ENCODE assay signal across 38 cellular contexts in genomic region chr2:23237147-23237546, GRCh38.
"Had no signal": no experiment of that assay in that cellular context is flagged by ENCODE, and none has a peak within 500 bp of the region (broad histone marks: within the 10 kb centered on the region; RNA-seq: fewer than 3 reads in every experiment).

No MANE protein-coding gene starts in this region.

- ATAC-seq: activated naive CD4-positive, alpha-beta T cell treated with anti-CD3 and anti-CD28 coated beads, Interleukin-2, amount 50 U/mL, for 72 hours; activated naive CD8-positive, alpha-beta T cell treated with anti-CD3 and anti-CD28 coated beads, Interleukin-2, amount 50 U/mL, for 24 hours; activated T-cell treated with anti-CD3 and anti-CD28 coated beads, Interleukin-2, amount 50 U/mL, for 4 hours; activated T-cell treated with anti-CD3 and anti-CD28 coated beads, Interleukin-2, amount 50 U/mL, for 72 hours; activated T-helper 17 cell treated with anti-CD3 and anti-CD28 coated beads, Interleukin-2, amount 50 U/mL, for 72 hours; body of pancreas had no signal

- H3K9me3 ChIP-seq: adrenal gland, ascending aorta, body of pancreas, breast epithelium had no signal

- H3K27ac Mint-ChIP-seq: activated naive CD4-positive, alpha-beta T cell treated with anti-CD3 and anti-CD28 coated beads for 36 hours; activated naive CD4-positive, alpha-beta T cell treated with anti-CD3 and anti-CD28 coated beads, Interleukin-2, amount 10 ng/mL, durations not matched to agents 7 days and 5 days; activated naive CD4-positive, alpha-beta T cell treated with anti-CD3 and anti-CD28 coated beads, Interleukin-2, amount 50 U/mL, for 24 hours; activated naive CD4-positive, alpha-beta T cell treated with anti-CD3 and anti-CD28 coated beads, Interleukin-2, amount 50 U/mL, for 72 hours; activated naive CD8-positive, alpha-beta T cell; activated naive CD8-positive, alpha-beta T cell treated with anti-CD3 and anti-CD28 coated beads for 36 hours; activated naive CD8-positive, alpha-beta T cell treated with anti-CD3 and anti-CD28 coated beads, Interleukin-2, amount 10 ng/mL, durations not matched to agents 7 days and 5 days; activated naive CD8-positive, alpha-beta T cell treated with anti-CD3 and anti-CD28 coated beads, Interleukin-2, amount 50 U/mL, for 24 hours; activated T-cell treated with anti-CD3 and anti-CD28 coated beads, Interleukin-2, amount 50 U/mL, for 24 hours; activated T-cell treated with anti-CD3 and anti-CD28 coated beads, Interleukin-2, amount 50 U/mL, for 72 hours; activated T-helper 1 cell treated with anti-CD3 and anti-CD28 coated beads, Interleukin-12 subunit alpha, Interleukin-12 subunit beta, Interleukin-2, Interleukin-4 antibody, amounts not matched to agents 30 ng/mL and 10 ng/mL and 1 ng/mL, durations not matched to agents 14 hours and 24 hours and 36 hours; activated T-helper 17 cell treated with anti-CD3 and anti-CD28 coated beads, Interleukin-2, amount 50 U/mL, for 72 hours; activated T-helper 2 cell treated with anti-CD3 and anti-CD28 coated beads, Interferon-gamma antibody, Interleukin-2, Interleukin-4, amounts not matched to agents 10 μg/mL and 5 μg/mL and 100 μg/mL, durations not matched to agents 14 hours and 24 hours and 36 hours; brain had no signal

- H3K4me3 Mint-ChIP-seq: activated naive CD4-positive, alpha-beta T cell treated with anti-CD3 and anti-CD28 coated beads for 36 hours; activated naive CD4-positive, alpha-beta T cell treated with anti-CD3 and anti-CD28 coated beads, Interleukin-2, amount 10 ng/mL, durations not matched to agents 7 days and 5 days; activated naive CD4-positive, alpha-beta T cell treated with anti-CD3 and anti-CD28 coated beads, Interleukin-2, amount 50 U/mL, for 24 hours; activated naive CD8-positive, alpha-beta T cell; activated naive CD8-positive, alpha-beta T cell treated with anti-CD3 and anti-CD28 coated beads for 36 hours; activated naive CD8-positive, alpha-beta T cell treated with anti-CD3 and anti-CD28 coated beads, Interleukin-2, amount 10 ng/mL, durations not matched to agents 7 days and 5 days; activated naive CD8-positive, alpha-beta T cell treated with anti-CD3 and anti-CD28 coated beads, Interleukin-2, amount 50 U/mL, for 24 hours; activated T-cell treated with anti-CD3 and anti-CD28 coated beads, Interleukin-2, amount 50 U/mL, for 24 hours; activated T-cell treated with anti-CD3 and anti-CD28 coated beads, Interleukin-2, amount 50 U/mL, for 4 hours; activated T-cell treated with anti-CD3 and anti-CD28 coated beads, Interleukin-2, amount 50 U/mL, for 72 hours; activated T-helper 1 cell treated with anti-CD3 and anti-CD28 coated beads, Interleukin-12 subunit alpha, Interleukin-12 subunit beta, Interleukin-2, Interleukin-4 antibody, amounts not matched to agents 30 ng/mL and 10 ng/mL and 1 ng/mL, durations not matched to agents 14 hours and 24 hours and 36 hours; activated T-helper 17 cell treated with anti-CD3 and anti-CD28 coated beads, Interleukin-2, amount 50 U/mL, for 72 hours; brain; central memory CD8-positive, alpha-beta T cell had no signal

- H3K36me3 Mint-ChIP-seq: activated naive CD4-positive, alpha-beta T cell treated with anti-CD3 and anti-CD28 coated beads, Interleukin-2, amount 10 ng/mL, durations not matched to agents 7 days and 5 days; activated naive CD4-positive, alpha-beta T cell treated with anti-CD3 and anti-CD28 coated beads, Interleukin-2, amount 50 U/mL, for 24 hours; activated naive CD4-positive, alpha-beta T cell treated with anti-CD3 and anti-CD28 coated beads, Interleukin-2, amount 50 U/mL, for 72 hours; activated naive CD8-positive, alpha-beta T cell; activated naive CD8-positive, alpha-beta T cell treated with anti-CD3 and anti-CD28 coated beads for 36 hours; activated naive CD8-positive, alpha-beta T cell treated with anti-CD3 and anti-CD28 coated beads, Interleukin-2, amount 10 ng/mL, durations not matched to agents 7 days and 5 days; brain had no signal

- H3K4me1 Mint-ChIP-seq: activated naive CD4-positive, alpha-beta T cell treated with anti-CD3 and anti-CD28 coated beads, Interleukin-2, amount 10 ng/mL, durations not matched to agents 7 days and 5 days; activated naive CD4-positive, alpha-beta T cell treated with anti-CD3 and anti-CD28 coated beads, Interleukin-2, amount 50 U/mL, for 24 hours; activated naive CD8-positive, alpha-beta T cell treated with anti-CD3 and anti-CD28 coated beads for 36 hours; activated naive CD8-positive, alpha-beta T cell treated with anti-CD3 and anti-CD28 coated beads, Interleukin-2, amount 10 ng/mL, durations not matched to agents 7 days and 5 days; activated naive CD8-positive, alpha-beta T cell treated with anti-CD3 and anti-CD28 coated beads, Interleukin-2, amount 50 U/mL, for 24 hours; activated T-helper 17 cell treated with anti-CD3 and anti-CD28 coated beads, Interleukin-2, amount 50 U/mL, for 72 hours; central memory CD8-positive, alpha-beta T cell had no signal

- H3K27me3 ChIP-seq: adrenal gland, ascending aorta, body of pancreas, brain microvascular endothelial cell, breast epithelium, cardiac muscle cell had no signal

- DNase-seq: activated effector memory CD4-positive, alpha-beta T cell treated with anti-CD3 and anti-CD28 coated beads, Interleukin-2, amount 50 U/mL, for 16 hours; activated effector memory CD4-positive, alpha-beta T cell treated with Interleukin-2 at 50 U/mL for 16 hours; activated gamma-delta T cell; activated gamma-delta T cell treated with Interleukin-2 at 50 U/mL for 16 hours; activated naive CD4-positive, alpha-beta T cell; activated naive CD4-positive, alpha-beta T cell treated with anti-CD3 and anti-CD28 coated beads for 36 hours; activated naive CD4-positive, alpha-beta T cell treated with anti-CD3 and anti-CD28 coated beads, Interleukin-2, amount 10 ng/mL, durations not matched to agents 7 days and 5 days; activated naive CD4-positive, alpha-beta T cell treated with anti-CD3 and anti-CD28 coated beads, Interleukin-2, amount 50 U/mL, for 16 hours; activated naive CD4-positive, alpha-beta T cell treated with Interleukin-2 at 50 U/mL for 16 hours; activated naive CD8-positive, alpha-beta T cell treated with anti-CD3 and anti-CD28 coated beads for 36 hours; activated naive CD8-positive, alpha-beta T cell treated with anti-CD3 and anti-CD28 coated beads, Interleukin-2, amount 10 ng/mL, durations not matched to agents 7 days and 5 days; activated naive CD8-positive, alpha-beta T cell treated with anti-CD3 and anti-CD28 coated beads, Interleukin-2, amount 50 U/mL, for 24 hours; activated T-cell treated with anti-CD3 and anti-CD28 coated beads, Interleukin-2, amount 50 U/mL, for 1 hour; activated T-cell treated with anti-CD3 and anti-CD28 coated beads, Interleukin-2, amount 50 U/mL, for 24 hours; activated T-cell treated with anti-CD3 and anti-CD28 coated beads, Interleukin-2, amount 50 U/mL, for 4 hours; activated T-cell treated with anti-CD3 and anti-CD28 coated beads, Interleukin-2, amount 50 U/mL, for 48 hours; activated T-cell treated with anti-CD3 and anti-CD28 coated beads, Interleukin-2, amount 50 U/mL, for 72 hours; adrenal gland; amniotic stem cell; amygdala; anterior cingulate cortex; aorta; body of pancreas; brain microvascular endothelial cell; caudate nucleus; central memory CD4-positive, alpha-beta T cell; cerebellar nuclear complex had no signal

- H3K9me3 Mint-ChIP-seq: activated naive CD4-positive, alpha-beta T cell treated with anti-CD3 and anti-CD28 coated beads for 36 hours; activated naive CD4-positive, alpha-beta T cell treated with anti-CD3 and anti-CD28 coated beads, Interleukin-2, amount 10 ng/mL, durations not matched to agents 7 days and 5 days; activated naive CD4-positive, alpha-beta T cell treated with anti-CD3 and anti-CD28 coated beads, Interleukin-2, amount 50 U/mL, for 24 hours; activated naive CD4-positive, alpha-beta T cell treated with anti-CD3 and anti-CD28 coated beads, Interleukin-2, amount 50 U/mL, for 72 hours; activated naive CD8-positive, alpha-beta T cell treated with anti-CD3 and anti-CD28 coated beads for 36 hours; activated naive CD8-positive, alpha-beta T cell treated with anti-CD3 and anti-CD28 coated beads, Interleukin-2, amount 10 ng/mL, durations not matched to agents 7 days and 5 days; activated naive CD8-positive, alpha-beta T cell treated with anti-CD3 and anti-CD28 coated beads, Interleukin-2, amount 50 U/mL, for 24 hours; activated T-cell treated with anti-CD3 and anti-CD28 coated beads, Interleukin-2, amount 50 U/mL, for 24 hours; activated T-cell treated with anti-CD3 and anti-CD28 coated beads, Interleukin-2, amount 50 U/mL, for 4 hours; activated T-cell treated with anti-CD3 and anti-CD28 coated beads, Interleukin-2, amount 50 U/mL, for 72 hours; activated T-helper 1 cell treated with anti-CD3 and anti-CD28 coated beads, Interleukin-12 subunit alpha, Interleukin-12 subunit beta, Interleukin-2, Interleukin-4 antibody, amounts not matched to agents 30 ng/mL and 10 ng/mL and 1 ng/mL, durations not matched to agents 14 hours and 24 hours and 36 hours; activated T-helper 2 cell treated with anti-CD3 and anti-CD28 coated beads, Interferon-gamma antibody, Interleukin-2, Interleukin-4, amounts not matched to agents 10 μg/mL and 5 μg/mL and 100 μg/mL, durations not matched to agents 14 hours and 24 hours and 36 hours; brain; central memory CD8-positive, alpha-beta T cell had no signal

- H3K4me1 ChIP-seq: adrenal gland, ascending aorta, body of pancreas, breast epithelium had no signal

- H3K27me3 Mint-ChIP-seq: activated naive CD4-positive, alpha-beta T cell treated with anti-CD3 and anti-CD28 coated beads, Interleukin-2, amount 10 ng/mL, durations not matched to agents 7 days and 5 days; activated T-helper 17 cell treated with anti-CD3 and anti-CD28 coated beads, Interleukin-2, amount 50 U/mL, for 72 hours had no signal

- H3K4me3 ChIP-seq: adrenal gland, ascending aorta, body of pancreas, breast epithelium, cardiac muscle cell had no signal

- H3K27ac ChIP-seq: adrenal gland, ascending aorta, body of pancreas, brain microvascular endothelial cell, breast epithelium, cardiac muscle cell had no signal

- H3K36me3 ChIP-seq: adrenal gland, ascending aorta, brain microvascular endothelial cell, breast epithelium, cardiac muscle cell had no signal
